8 cellular contexts compared by ENCODE assay signal in the genomic region with DNA sequence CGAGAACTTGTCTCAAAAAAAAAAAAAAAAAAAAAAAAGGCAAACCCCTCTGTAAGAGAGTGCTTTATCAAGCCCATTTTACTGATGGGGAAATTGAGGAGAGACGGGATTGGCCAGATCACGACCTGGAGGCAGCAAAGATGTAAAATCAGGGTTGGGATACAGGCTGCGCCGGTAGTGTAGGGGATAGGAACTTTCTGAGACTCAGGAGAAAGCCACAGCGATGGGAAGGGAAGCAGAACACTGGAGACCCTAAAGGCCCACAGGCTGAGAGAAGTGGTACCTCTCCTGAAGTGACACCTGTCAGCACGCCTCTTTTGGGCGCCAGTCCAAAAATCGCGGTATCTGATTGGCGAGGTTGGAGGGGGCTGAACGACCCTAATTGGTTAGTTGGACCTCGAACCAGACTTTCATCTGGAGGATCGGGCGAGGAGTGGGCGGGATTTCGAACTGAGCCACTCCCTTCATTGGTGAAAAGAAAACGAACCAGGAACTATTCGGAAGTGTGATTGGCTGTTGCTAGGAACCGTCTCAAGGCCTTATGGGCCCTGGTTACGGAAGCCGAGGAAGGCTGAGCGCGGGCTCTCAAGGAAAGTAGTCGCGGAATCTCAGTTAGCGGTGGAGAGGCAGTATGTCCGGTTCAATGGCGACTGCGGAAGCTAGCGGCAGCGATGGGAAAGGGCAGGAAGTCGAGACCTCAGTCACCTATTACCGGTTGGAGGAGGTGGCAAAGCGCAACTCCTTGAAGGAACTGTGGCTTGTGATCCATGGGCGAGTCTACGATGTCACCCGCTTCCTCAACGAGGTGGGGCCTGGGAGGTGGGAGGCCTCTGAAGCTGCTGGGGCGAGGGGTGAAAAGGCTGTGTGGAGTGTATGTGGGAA. TPM values are rescaled to one million over a fixed set of nuclear protein-coding genes. Genes with fewer than 3 reads are reported as not detected.
A peak's percentile ranks its signal among the peaks of the same experiment; 100 is the strongest.
DNase-seq lines count a peak whose midpoint lies in the region; ATAC-seq and TF ChIP-seq lines count a peak whose summit lies in the region.

A gene with protein sequence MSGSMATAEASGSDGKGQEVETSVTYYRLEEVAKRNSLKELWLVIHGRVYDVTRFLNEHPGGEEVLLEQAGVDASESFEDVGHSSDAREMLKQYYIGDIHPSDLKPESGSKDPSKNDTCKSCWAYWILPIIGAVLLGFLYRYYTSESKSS (plus strand): TSS at position 567 of the 882 bp plus-strand sequence. CDS start 65 bp downstream, at position 632.

- WGBS in testis, 2 donors, result 0 to 2% methylated on average over 40 of the region's 40 CpGs

- TF ChIP-seq CTCF in omental fat pad (IDR thresholded peaks at IDR 0.05) (no peak), testis (IDR thresholded peaks at IDR 0.05) (peak in 1 of 3 experiments; percentile 30)

- ATAC-seq in HG02610 (IDR thresholded peaks at IDR 0.05; ENCODE audit: unreplicated experiment) (peak; percentile 97), omental fat pad (ENCODE audit: low FRiP score) (peak; percentile 99)
- ATAC-seq in activated naive CD4-positive, alpha-beta T cell treated with anti-CD3 and anti-CD28 coated beads, Interleukin-2, amount 50 U/mL, for 72 hours, result peak; percentile 97 to 98

- peak within 1 kb of the TSS; percentile 93 for H3K4me3 ChIP-seq in GM08714 (ENCODE audit: low read length)
- H3K4me3 ChIP-seq in testis, result peak within 1 kb of the TSS; percentile 85 to 88

- H3K27ac ChIP-seq in testis, result peak within 1 kb of the TSS; percentile 26 to 80

- DNase-seq in NCI-H1092 treated with DMSO at 0.1 percent for 48 hours (lab: John Stamatoyannopoulos, UW) (peak; percentile 99), SKM-1 (lab: John Stamatoyannopoulos, UW; ENCODE audit: unreplicated experiment) (peak; percentile 98), glomerular visceral epithelial cell (ENCODE audit: extremely low spot score) (peak; percentile 96), omental fat pad (ENCODE audit: low spot score) (peak; percentile 96), testis (peak; percentile 98)
- peak; percentile 91 to 95 for DNase-seq in activated naive CD4-positive, alpha-beta T cell treated with anti-CD3 and anti-CD28 coated beads, Interleukin-2, amount 50 U/mL, for 72 hours (ENCODE audit: low spot score in 2 of 2)

- no peaks in the 10 kb centered on the region for H3K36me3 ChIP-seq in testis (ENCODE audit: low read depth, missing control alignments)

- H3K9me3 ChIP-seq in testis, result no peaks in the 10 kb centered on the region

- H3K36me3 Mint-ChIP-seq in activated naive CD4-positive, alpha-beta T cell treated with anti-CD3 and anti-CD28 coated beads, Interleukin-2, amount 50 U/mL, for 72 hours, result peaks cover 27 to 43% of the 10 kb centered on the region in 2 donors

- H3K9me3 Mint-ChIP-seq in activated naive CD4-positive, alpha-beta T cell treated with anti-CD3 and anti-CD28 coated beads, Interleukin-2, amount 50 U/mL, for 72 hours, result peaks cover 8 to 18% of the 10 kb centered on the region in 2 donors

- intact Hi-C loops in testis (cut with DNase I; ENCODE audit: low total_unique reads), result no loop called here

- H3K27me3 ChIP-seq in testis, result no peaks in the 10 kb centered on the region

- H3K27ac Mint-ChIP-seq in activated naive CD4-positive, alpha-beta T cell treated with anti-CD3 and anti-CD28 coated beads, Interleukin-2, amount 50 U/mL, for 72 hours, result peak within 1 kb of the TSS; percentile 92 to 99

- no peak for TF ChIP-seq POLR2A in testis (IDR thresholded peaks at IDR 0.05)

- H3K4me1 ChIP-seq in testis, result no peaks in the 10 kb centered on the region

RNA-seq across cellular contexts. Expression of the gene that starts here (rescaled TPM):
- 100 to 1,000 TPM; 153 to 160 TPM for total RNA-seq in activated naive CD4-positive, alpha-beta T cell treated with anti-CD3 and anti-CD28 coated beads, Interleukin-2, amount 50 U/mL, for 72 hours
- total RNA-seq in omental fat pad, result 10 to 100 TPM; 32.0 to 41.8 (median 36.2) TPM
- 10 to 100 TPM; 65.8 to 85.0 TPM for total RNA-seq in testis
- polyA plus RNA-seq in testis (ENCODE audit: insufficient read depth, low read depth, low replicate concordance), result 91.9 TPM

Comparison
In these comparisons a context has a peak if more than half of its experiments do, and no peak if none do; other contexts are left out.
1. Peak in every context shown above with its lines: DNase-seq, ATAC-seq, H3K4me3 ChIP-seq and H3K27ac ChIP-seq.